In genomic region chr1:107323765-107324164, GRCh38 we compare ENCODE assay signal across 29 cellular contexts.
"Had no signal": no experiment of that assay in that cellular context is flagged by ENCODE, and none has a peak within 500 bp of the region (broad histone marks: within the 10 kb centered on the region; RNA-seq: fewer than 3 reads in every experiment).

No MANE protein-coding gene starts in this region.

- H3K4me1 Mint-ChIP-seq: activated CD4-positive, alpha-beta memory T cell treated with anti-CD3 and anti-CD28 coated beads, Interleukin-2, amount 10 ng/mL, durations not matched to agents 7 days and 5 days; activated CD4-positive, alpha-beta T cell treated with anti-CD3 and anti-CD28 coated beads, Interleukin-2, amount 10 ng/mL, durations not matched to agents 7 days and 5 days; activated naive CD4-positive, alpha-beta T cell treated with anti-CD3 and anti-CD28 coated beads, Interleukin-2, amount 10 ng/mL, durations not matched to agents 7 days and 5 days; activated naive CD8-positive, alpha-beta T cell treated with anti-CD3 and anti-CD28 coated beads, Interleukin-2, amount 10 ng/mL, durations not matched to agents 7 days and 5 days; central memory CD8-positive, alpha-beta T cell; T-helper 17 cell had no signal

- H3K9me3 Mint-ChIP-seq: activated CD4-positive, alpha-beta memory T cell treated with anti-CD3 and anti-CD28 coated beads, Interleukin-2, amount 10 ng/mL, durations not matched to agents 7 days and 5 days; activated CD4-positive, alpha-beta T cell treated with anti-CD3 and anti-CD28 coated beads, Interleukin-2, amount 10 ng/mL, durations not matched to agents 7 days and 5 days; activated naive CD4-positive, alpha-beta T cell treated with anti-CD3 and anti-CD28 coated beads, Interleukin-2, amount 10 ng/mL, durations not matched to agents 7 days and 5 days; activated naive CD4-positive, alpha-beta T cell treated with anti-CD3 and anti-CD28 coated beads, Interleukin-2, amount 50 U/mL, for 72 hours; activated naive CD8-positive, alpha-beta T cell treated with anti-CD3 and anti-CD28 coated beads, Interleukin-2, amount 10 ng/mL, durations not matched to agents 7 days and 5 days; activated T-cell treated with anti-CD3 and anti-CD28 coated beads, Interleukin-2, amount 50 U/mL, for 24 hours; activated T-cell treated with anti-CD3 and anti-CD28 coated beads, Interleukin-2, amount 50 U/mL, for 72 hours; central memory CD8-positive, alpha-beta T cell; dendritic cell treated with granulocyte-macrophage colony-stimulating factor and Interleukin-4, amounts not matched to agents 40 ng/mL and 50 ng/mL, for 4 days; endodermal cell; T-helper 2 cell treated with Interferon-gamma antibody and Interleukin-4, amounts not matched to agents 5 μg/mL and 100 μg/mL, for 36 hours had no signal

- H3K27me3 ChIP-seq: ascending aorta, brain microvascular endothelial cell, gastrocnemius medialis, heart left ventricle had no signal

- H3K36me3 Mint-ChIP-seq: activated naive CD4-positive, alpha-beta T cell treated with anti-CD3 and anti-CD28 coated beads, Interleukin-2, amount 10 ng/mL, durations not matched to agents 7 days and 5 days; activated naive CD4-positive, alpha-beta T cell treated with anti-CD3 and anti-CD28 coated beads, Interleukin-2, amount 50 U/mL, for 72 hours; activated naive CD8-positive, alpha-beta T cell treated with anti-CD3 and anti-CD28 coated beads, Interleukin-2, amount 10 ng/mL, durations not matched to agents 7 days and 5 days had no signal

- H3K27ac Mint-ChIP-seq: activated CD4-positive, alpha-beta memory T cell treated with anti-CD3 and anti-CD28 coated beads, Interleukin-2, amount 10 ng/mL, durations not matched to agents 7 days and 5 days; activated CD4-positive, alpha-beta T cell treated with anti-CD3 and anti-CD28 coated beads, Interleukin-2, amount 10 ng/mL, durations not matched to agents 7 days and 5 days; activated naive CD4-positive, alpha-beta T cell treated with anti-CD3 and anti-CD28 coated beads, Interleukin-2, amount 50 U/mL, for 72 hours; activated naive CD8-positive, alpha-beta T cell treated with anti-CD3 and anti-CD28 coated beads, Interleukin-2, amount 10 ng/mL, durations not matched to agents 7 days and 5 days; activated T-cell treated with anti-CD3 and anti-CD28 coated beads, Interleukin-2, amount 50 U/mL, for 24 hours; activated T-cell treated with anti-CD3 and anti-CD28 coated beads, Interleukin-2, amount 50 U/mL, for 72 hours; dendritic cell treated with granulocyte-macrophage colony-stimulating factor and Interleukin-4, amounts not matched to agents 40 ng/mL and 50 ng/mL, for 4 days; endodermal cell; T-helper 17 cell; T-helper 2 cell treated with Interferon-gamma antibody and Interleukin-4, amounts not matched to agents 5 μg/mL and 100 μg/mL, for 36 hours had no signal

- H3K4me3 ChIP-seq: ascending aorta, coronary artery, dorsolateral prefrontal cortex, gastrocnemius medialis, heart left ventricle had no signal

- H3K27ac ChIP-seq: ascending aorta, brain microvascular endothelial cell, coronary artery, dorsolateral prefrontal cortex, gastrocnemius medialis, heart left ventricle had no signal

- H3K4me3 Mint-ChIP-seq: activated CD4-positive, alpha-beta memory T cell treated with anti-CD3 and anti-CD28 coated beads, Interleukin-2, amount 10 ng/mL, durations not matched to agents 7 days and 5 days; activated CD4-positive, alpha-beta T cell treated with anti-CD3 and anti-CD28 coated beads, Interleukin-2, amount 10 ng/mL, durations not matched to agents 7 days and 5 days; activated naive CD4-positive, alpha-beta T cell treated with anti-CD3 and anti-CD28 coated beads, Interleukin-2, amount 10 ng/mL, durations not matched to agents 7 days and 5 days; activated naive CD8-positive, alpha-beta T cell treated with anti-CD3 and anti-CD28 coated beads, Interleukin-2, amount 10 ng/mL, durations not matched to agents 7 days and 5 days; activated T-cell treated with anti-CD3 and anti-CD28 coated beads, Interleukin-2, amount 50 U/mL, for 24 hours; activated T-cell treated with anti-CD3 and anti-CD28 coated beads, Interleukin-2, amount 50 U/mL, for 72 hours; central memory CD8-positive, alpha-beta T cell; dendritic cell treated with granulocyte-macrophage colony-stimulating factor and Interleukin-4, amounts not matched to agents 40 ng/mL and 50 ng/mL, for 4 days; endodermal cell; T-helper 17 cell; T-helper 2 cell treated with Interferon-gamma antibody and Interleukin-4, amounts not matched to agents 5 μg/mL and 100 μg/mL, for 36 hours had no signal

- H3K4me1 ChIP-seq: ascending aorta, gastrocnemius medialis, heart left ventricle had no signal

- H3K36me3 ChIP-seq: ascending aorta, brain microvascular endothelial cell, gastrocnemius medialis, heart left ventricle had no signal

- H3K27me3 Mint-ChIP-seq: activated CD4-positive, alpha-beta memory T cell treated with anti-CD3 and anti-CD28 coated beads, Interleukin-2, amount 10 ng/mL, durations not matched to agents 7 days and 5 days; activated CD4-positive, alpha-beta T cell treated with anti-CD3 and anti-CD28 coated beads, Interleukin-2, amount 10 ng/mL, durations not matched to agents 7 days and 5 days; activated naive CD4-positive, alpha-beta T cell treated with anti-CD3 and anti-CD28 coated beads, Interleukin-2, amount 10 ng/mL, durations not matched to agents 7 days and 5 days; dendritic cell treated with granulocyte-macrophage colony-stimulating factor and Interleukin-4, amounts not matched to agents 40 ng/mL and 50 ng/mL, for 4 days had no signal

- DNase-seq: activated CD4-positive, alpha-beta memory T cell treated with anti-CD3 and anti-CD28 coated beads, Interleukin-2, amount 10 ng/mL, durations not matched to agents 7 days and 5 days; activated CD4-positive, alpha-beta T cell treated with anti-CD3 and anti-CD28 coated beads for 1 hour; activated CD4-positive, alpha-beta T cell treated with anti-CD3 and anti-CD28 coated beads for 4 hours; activated CD4-positive, alpha-beta T cell treated with anti-CD3 and anti-CD28 coated beads, Interleukin-2, amount 10 ng/mL, durations not matched to agents 7 days and 5 days; activated CD4-positive, alpha-beta T cell treated with anti-CD3 and anti-CD28 coated beads, Interleukin-2, amount 50 U/mL, for 4 hours; activated CD8-positive, alpha-beta memory T cell treated with anti-CD3 and anti-CD28 coated beads, Interleukin-2, amount 50 U/mL, for 48 hours; activated gamma-delta T cell; activated naive CD4-positive, alpha-beta T cell; activated naive CD4-positive, alpha-beta T cell treated with anti-CD3 and anti-CD28 coated beads, Interleukin-2, amount 10 ng/mL, durations not matched to agents 7 days and 5 days; activated naive CD8-positive, alpha-beta T cell treated with anti-CD3 and anti-CD28 coated beads, Interleukin-2, amount 10 ng/mL, durations not matched to agents 7 days and 5 days; activated T-cell treated with anti-CD3 and anti-CD28 coated beads for 4 hours; activated T-cell treated with anti-CD3 and anti-CD28 coated beads, Interleukin-2, amount 50 U/mL, for 24 hours; activated T-cell treated with anti-CD3 and anti-CD28 coated beads, Interleukin-2, amount 50 U/mL, for 72 hours; brain microvascular endothelial cell; dorsolateral prefrontal cortex; effector memory CD4-positive, alpha-beta T cell; endodermal cell; gastrocnemius medialis; glutamatergic neuron; heart left ventricle; T-helper 17 cell; T1000 had no signal

- ATAC-seq: activated naive CD4-positive, alpha-beta T cell treated with anti-CD3 and anti-CD28 coated beads, Interleukin-2, amount 50 U/mL, for 72 hours; activated T-cell treated with anti-CD3 and anti-CD28 coated beads, Interleukin-2, amount 50 U/mL, for 72 hours; esophagus mucosa; gastrocnemius medialis; heart left ventricle; T-helper 17 cell had no signal

- H3K9me3 ChIP-seq: ascending aorta, gastrocnemius medialis, heart left ventricle had no signal
